ENCODE assay signal across 11 cellular contexts in genomic region chr10:76675951-76676587, GRCh38.
DNase-seq lines count a peak whose midpoint lies in the region; ATAC-seq, FAIRE-seq and TF ChIP-seq lines count a peak whose summit lies in the region.
"Had no signal": no experiment of that assay in that cellular context is flagged by ENCODE, and none has a peak within 500 bp of the region (broad histone marks: within the 10 kb centered on the region; RNA-seq: fewer than 3 reads in every experiment).

No MANE protein-coding gene starts in this region.

- H3K4me3 Mint-ChIP-seq in stimulated activated naive CD8-positive, alpha-beta T cell treated with anti-CD3 and anti-CD28 coated beads, Interleukin-15, amount 100 ng/mL, for 72 hours = no peak overlapping the region
- H3K4me3 Mint-ChIP-seq: neural crest cell had no signal

- peak; percentile 67 for DNase-seq in AG10803 (ENCODE audit: low read depth)
- peak; percentile 2 for DNase-seq in amniotic stem cell (lab: John Stamatoyannopoulos, UW)
- peak; percentile 5 to 14 for DNase-seq in frontal cortex (ENCODE audit: low spot score in 2 of 2)
- peak; percentile 72 for DNase-seq in pons (ENCODE audit: low spot score)
- no peak for DNase-seq in A172 (ENCODE audit: low spot score)
- no peak for DNase-seq in stimulated activated naive CD8-positive, alpha-beta T cell treated with anti-CD3 and anti-CD28 coated beads, Interleukin-15, amount 100 ng/mL, for 72 hours
- DNase-seq in GM10248 (ENCODE audit: extremely low spot score) = no peak
- DNase-seq: activated CD4-positive, alpha-beta T cell treated with anti-CD3 and anti-CD28 coated beads, Interleukin-2, amount 50 U/mL, for 48 hours had no signal

- no peaks in the 10 kb centered on the region for H3K4me1 Mint-ChIP-seq in stimulated activated naive CD8-positive, alpha-beta T cell treated with anti-CD3 and anti-CD28 coated beads, Interleukin-15, amount 100 ng/mL, for 72 hours
- H3K4me1 Mint-ChIP-seq: neural crest cell had no signal

- H3K4me3 ChIP-seq in AG10803 (ENCODE audit: low read length) = no peak overlapping the region

- POLR2A ChIA-PET in GM10248 (lab: Yijun Ruan, JAX) = no interaction called here

- no peak overlapping the region for H3K27ac Mint-ChIP-seq in stimulated activated naive CD8-positive, alpha-beta T cell treated with anti-CD3 and anti-CD28 coated beads, Interleukin-15, amount 100 ng/mL, for 72 hours

- no peaks in the 10 kb centered on the region for H3K27me3 Mint-ChIP-seq in stimulated activated naive CD8-positive, alpha-beta T cell treated with anti-CD3 and anti-CD28 coated beads, Interleukin-15, amount 100 ng/mL, for 72 hours

- CTCF ChIA-PET in GM10248 (lab: Yijun Ruan, JAX) = no interaction called here

- ATAC-seq in stimulated activated naive CD8-positive, alpha-beta T cell treated with anti-CD3 and anti-CD28 coated beads, Interleukin-15, amount 100 ng/mL, for 72 hours = no peak
- ATAC-seq in HG02852 (IDR thresholded peaks at IDR 0.05; ENCODE audit: unreplicated experiment) = no peak
- ATAC-seq: Panc1 had no signal

- no peak for FAIRE-seq in frontal cortex (lab: Jason Lieb, UNC)

- TF ChIP-seq CTCF in AG10803 (conservative IDR thresholded peaks at IDR 0.05; ENCODE audit: low read length) = peak; percentile 15
- TF ChIP-seq CTCF in GM10248 (IDR thresholded peaks at IDR 0.05; ENCODE audit: control extremely low read depth, extremely low read depth, low read depth, missing control alignments) = no peak

- peaks cover 0 to 7% of the 10 kb centered on the region in 2 donors for H3K9me3 Mint-ChIP-seq in stimulated activated naive CD8-positive, alpha-beta T cell treated with anti-CD3 and anti-CD28 coated beads, Interleukin-15, amount 100 ng/mL, for 72 hours
- H3K9me3 Mint-ChIP-seq: neural crest cell had no signal

Comparison
In these comparisons a context has a peak if more than half of its experiments do, and no peak if none do; other contexts are left out.
1. DNase-seq: peak in AG10803 (single experiment), amniotic stem cell (single experiment), frontal cortex (2 of 2) and pons (single experiment); none in A172 (single experiment), stimulated activated naive CD8-positive, alpha-beta T cell treated with anti-CD3 and anti-CD28 coated beads, Interleukin-15, amount 100 ng/mL, for 72 hours (0 of 2) and GM10248 (single experiment).